ENCODE assay signal across 8 cellular contexts in genomic region chr22:23676841-23677700, GRCh38. TPM values are rescaled to one million over a fixed set of nuclear protein-coding genes. Genes with fewer than 3 reads are reported as not detected.
DNase-seq lines count a peak whose midpoint lies in the region; ATAC-seq and TF ChIP-seq lines count a peak whose summit lies in the region.
"Not testable (repeated sequence)": the region's sequence is repeated elsewhere in the genome, so short reads cannot be mapped to it uniquely, and the experiment has no call there.
"Had no signal": no experiment of that assay in that cellular context is flagged by ENCODE, and none has a peak within 500 bp of the region (broad histone marks: within the 10 kb centered on the region; RNA-seq: fewer than 3 reads in every experiment).

No MANE protein-coding gene starts in this region.

- not testable (repeated sequence) for H3K9me3 Mint-ChIP-seq in GM23338; activated CD4-positive, alpha-beta T cell treated with anti-CD3 and anti-CD28 coated beads, Interleukin-2, amount 10 ng/mL, durations not matched to agents 24 days and 14 days; activated naive CD4-positive, alpha-beta T cell treated with anti-CD3 and anti-CD28 coated beads, Interleukin-2, amount 10 ng/mL, durations not matched to agents 7 days and 5 days; natural killer cell

- DNase-seq in GM23338 (ENCODE audit: low spot score); activated CD4-positive, alpha-beta T cell treated with anti-CD3 and anti-CD28 coated beads, Interleukin-2, amount 10 ng/mL, durations not matched to agents 24 days and 14 days; natural killer cell: not testable (repeated sequence)
- DNase-seq in activated naive CD4-positive, alpha-beta T cell treated with anti-CD3 and anti-CD28 coated beads, Interleukin-2, amount 10 ng/mL, durations not matched to agents 7 days and 5 days: peak; percentile 16
- DNase-seq in Right ventricle myocardium superior (peak; percentile 11), sigmoid colon (peak; percentile 44), tibial artery (peak; percentile 5 to 49)

- H3K4me1 Mint-ChIP-seq in GM23338 (peaks cover 26% of the 10 kb centered on the region), natural killer cell (peaks cover 17 to 58% of the 10 kb centered on the region in 2 donors)
- peaks cover 10% of the 10 kb centered on the region for H3K4me1 Mint-ChIP-seq in activated CD4-positive, alpha-beta T cell treated with anti-CD3 and anti-CD28 coated beads, Interleukin-2, amount 10 ng/mL, durations not matched to agents 24 days and 14 days
- H3K4me1 Mint-ChIP-seq in activated naive CD4-positive, alpha-beta T cell treated with anti-CD3 and anti-CD28 coated beads, Interleukin-2, amount 10 ng/mL, durations not matched to agents 7 days and 5 days: peaks cover 21% of the 10 kb centered on the region

- H3K27ac ChIP-seq in GM23338 (ENCODE audit: low read depth); sigmoid colon; tibial artery: not testable (repeated sequence)

- not testable (repeated sequence) for H3K36me3 Mint-ChIP-seq in GM23338 (ENCODE audit: low read depth); activated CD4-positive, alpha-beta T cell treated with anti-CD3 and anti-CD28 coated beads, Interleukin-2, amount 10 ng/mL, durations not matched to agents 24 days and 14 days (ENCODE audit: low read depth); activated naive CD4-positive, alpha-beta T cell treated with anti-CD3 and anti-CD28 coated beads, Interleukin-2, amount 10 ng/mL, durations not matched to agents 7 days and 5 days; natural killer cell

- H3K79me2 ChIP-seq in GM23338 (replicated peaks; ENCODE audit: insufficient read depth): not testable (repeated sequence)

- intact Hi-C loops in activated CD4-positive, alpha-beta T cell treated with anti-CD3 and anti-CD28 coated beads, Interleukin-2, amount 10 ng/mL, durations not matched to agents 24 days and 14 days (cut with micrococcal nuclease); Right ventricle myocardium superior (cut with DNase I); sigmoid colon (cut with DNase I); tibial artery (cut with DNase I; ENCODE audit: low total_unique reads): not testable (repeated sequence)
- intact Hi-C loops in natural killer cell (cut with micrococcal nuclease): loop anchor here (5.0 kb wide), 1 partner anchor 925 kb away; the partner anchor contains the start of gene GGT1

- TF ChIP-seq CTCF in GM23338 (conservative IDR thresholded peaks at IDR 0.05; ENCODE audit: low read depth in 2 of 2); natural killer cell (IDR thresholded peaks at IDR 0.05); sigmoid colon (IDR thresholded peaks at IDR 0.05); tibial artery (IDR thresholded peaks at IDR 0.05): not testable (repeated sequence)

- TF ChIP-seq EP300 in sigmoid colon (IDR thresholded peaks at IDR 0.05): not testable (repeated sequence)

- H2AFZ ChIP-seq in GM23338: not testable (repeated sequence)

- peaks cover 14% of the 10 kb centered on the region for H3K27me3 Mint-ChIP-seq in GM23338 (ENCODE audit: insufficient read depth, low read depth, poor library complexity)
- H3K27me3 Mint-ChIP-seq in activated CD4-positive, alpha-beta T cell treated with anti-CD3 and anti-CD28 coated beads, Interleukin-2, amount 10 ng/mL, durations not matched to agents 24 days and 14 days; activated naive CD4-positive, alpha-beta T cell treated with anti-CD3 and anti-CD28 coated beads, Interleukin-2, amount 10 ng/mL, durations not matched to agents 7 days and 5 days; natural killer cell (ENCODE audit: low read depth in 2 of 2): not testable (repeated sequence)

- not testable (repeated sequence) for H3K4me2 ChIP-seq in GM23338

- not testable (repeated sequence) for ATAC-seq in GM23338; Right ventricle myocardium superior (ENCODE audit: poor library complexity); natural killer cell

- CTCF ChIA-PET in activated naive CD4-positive, alpha-beta T cell treated with anti-CD3 and anti-CD28 coated beads, Interleukin-2, amount 10 ng/mL, durations not matched to agents 7 days and 5 days (lab: Charles Lee): not testable (repeated sequence)

- H4K20me1 ChIP-seq in GM23338 (replicated peaks; ENCODE audit: insufficient read depth): not testable (repeated sequence)

- H3K9me3 ChIP-seq in sigmoid colon, tibial artery: not testable (repeated sequence)

- H3K9me2 ChIP-seq in GM23338 (ENCODE audit: insufficient read depth): not testable (repeated sequence)

- peak overlapping the region; percentile 84 for H3K27ac Mint-ChIP-seq in GM23338
- H3K27ac Mint-ChIP-seq in activated CD4-positive, alpha-beta T cell treated with anti-CD3 and anti-CD28 coated beads, Interleukin-2, amount 10 ng/mL, durations not matched to agents 24 days and 14 days: peak overlapping the region; percentile 49
- not testable (repeated sequence) for H3K27ac Mint-ChIP-seq in activated naive CD4-positive, alpha-beta T cell treated with anti-CD3 and anti-CD28 coated beads, Interleukin-2, amount 10 ng/mL, durations not matched to agents 7 days and 5 days
- peak overlapping the region; percentile 68 to 77 for H3K27ac Mint-ChIP-seq in natural killer cell

- not testable (repeated sequence) for TF ChIP-seq POLR2A in sigmoid colon (IDR thresholded peaks at IDR 0.05)

- not testable (repeated sequence) for H3K4me3 ChIP-seq in GM23338, sigmoid colon, tibial artery

- not testable (repeated sequence) for H3K4me3 Mint-ChIP-seq in GM23338; activated CD4-positive, alpha-beta T cell treated with anti-CD3 and anti-CD28 coated beads, Interleukin-2, amount 10 ng/mL, durations not matched to agents 24 days and 14 days; activated naive CD4-positive, alpha-beta T cell treated with anti-CD3 and anti-CD28 coated beads, Interleukin-2, amount 10 ng/mL, durations not matched to agents 7 days and 5 days
- H3K4me3 Mint-ChIP-seq in natural killer cell: peak overlapping the region; percentile 42

- not testable (repeated sequence) for H3F3A ChIP-seq in GM23338 (replicated peaks; ENCODE audit: low read depth)

- WGBS in sigmoid colon, 2 donors: 96 to 98% methylated on average over 12 of the region's 12 CpGs

- not testable (repeated sequence) for H3K27me3 ChIP-seq in GM23338 (ENCODE audit: insufficient read depth); sigmoid colon; tibial artery

- not testable (repeated sequence) for H3K4me1 ChIP-seq in GM23338 (ENCODE audit: insufficient read depth); sigmoid colon; tibial artery

- H3K36me3 ChIP-seq in GM23338 (ENCODE audit: insufficient read depth): not testable (repeated sequence)
- peaks cover 0 to 19% (median 7%) of the 10 kb centered on the region in 4 donors for H3K36me3 ChIP-seq in sigmoid colon
- H3K36me3 ChIP-seq in tibial artery: peaks cover 0 to 49% (median 22%) of the 10 kb centered on the region in 3 donors

RNA-seq across cellular contexts. Expression of gene RGL4, which starts 13.7 kb away (rescaled TPM):
- not detected in 2 replicates for total RNA-seq in GM23338 (2014; rRNA removed; shearing (Covaris generic))
- polyA plus RNA-seq in GM23338 (2016; fragmentation: Nextera tagmentation; extraction: Ambion mirVana): 0.07 and 0.16 TPM in 2 replicates
- 6.9 TPM in 2 replicates for total RNA-seq in activated CD4-positive, alpha-beta T cell treated with anti-CD3 and anti-CD28 coated beads, Interleukin-2, amount 10 ng/mL, durations not matched to agents 24 days and 14 days
- not detected for total RNA-seq in Right ventricle myocardium superior
- total RNA-seq in natural killer cell: 10 to 100 TPM; 11.6 to 14.5 (median 12.7) TPM
- total RNA-seq in sigmoid colon: not detected
- 1 to 10 TPM; 1.8 to 3.2 (median 2.8) TPM for polyA plus RNA-seq in sigmoid colon
- total RNA-seq: H4 had no signal

RNA-seq across cellular contexts. Expression of gene DRICH1, which starts 45.0 kb away (rescaled TPM):
- total RNA-seq in GM23338 (2014; rRNA removed; shearing (Covaris generic)): not detected in 2 replicates
- polyA plus RNA-seq in GM23338 (2016; fragmentation: Nextera tagmentation; extraction: Ambion mirVana) (not detected in 2 replicates), sigmoid colon (under 1 TPM in 1 of 3 donors, not detected in 2; 0.50 TPM)
- 0.24 and 0.61 TPM in 2 replicates for total RNA-seq in activated CD4-positive, alpha-beta T cell treated with anti-CD3 and anti-CD28 coated beads, Interleukin-2, amount 10 ng/mL, durations not matched to agents 24 days and 14 days
- total RNA-seq in Right ventricle myocardium superior (0.16 TPM), natural killer cell (1 to 10 TPM; 2.3 to 3.2 (median 3.1) TPM), sigmoid colon (under 1 TPM in 1 of 4 donors, not detected in 3; 0.83 TPM)
- total RNA-seq: H4 had no signal
